In the genomic region with DNA sequence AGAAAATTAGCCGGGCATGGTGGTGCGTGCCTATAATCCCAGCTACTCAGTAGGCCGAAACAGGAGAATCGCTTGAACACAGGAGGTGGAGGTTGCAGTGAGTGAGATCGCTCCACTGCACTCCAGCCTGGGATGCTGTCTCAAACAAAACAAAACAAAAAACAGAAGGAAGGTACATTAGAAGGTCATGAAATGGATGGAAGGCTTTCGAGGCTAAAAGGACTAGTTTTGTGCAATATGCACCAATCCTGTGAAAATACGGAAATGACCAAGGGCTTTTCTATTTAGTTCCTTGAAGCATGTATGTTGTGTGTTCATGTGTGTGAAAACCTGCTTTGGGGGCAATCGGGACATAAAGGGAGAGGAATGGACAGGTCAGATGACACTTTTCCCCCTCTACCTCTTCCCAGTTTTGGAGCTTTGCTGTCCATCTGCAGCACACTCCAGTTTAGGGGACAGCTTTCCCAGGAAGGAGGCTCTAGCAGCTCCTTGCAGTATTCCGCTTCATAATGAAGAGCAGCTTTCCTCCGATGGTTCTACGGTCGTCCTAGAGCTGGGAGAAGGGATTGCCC, we compare ENCODE assay signal across 20 cellular contexts. TPM values are rescaled to one million over a fixed set of nuclear protein-coding genes. Genes with fewer than 3 reads are reported as not detected.
"Had no signal": no experiment of that assay in that cellular context is flagged by ENCODE, and none has a peak within 500 bp of the region (broad histone marks: within the 10 kb centered on the region; RNA-seq: fewer than 3 reads in every experiment).

No MANE protein-coding gene starts in this region.

- DNase-seq: effector CD4-positive, alpha-beta T cell; foreskin fibroblast; immature natural killer cell; left lung; mesenchymal stem cell; naive B cell; posterior cingulate gyrus; sigmoid colon; stimulated activated CD4-positive, alpha-beta T cell treated with anti-CD3 and anti-CD28 coated beads, Interleukin-12 subunit alpha, Interleukin-12 subunit beta, amount 100 ng/mL, for 4 hours; stimulated activated CD4-positive, alpha-beta T cell treated with anti-CD3 and anti-CD28 coated beads, Interleukin-2, amount 100 ng/mL, for 48 hours; stimulated activated naive CD4-positive, alpha-beta T cell treated with Interleukin-2 at 50 U/mL for 16 hours; trophoblast cell had no signal

- H3K9me3 Mint-ChIP-seq: immature natural killer cell, naive B cell, nephron had no signal

- H3K4me3 Mint-ChIP-seq: immature natural killer cell, naive B cell, nephron had no signal

- H3K9me3 ChIP-seq: esophagus muscularis mucosa, gastroesophageal sphincter, left lung, neutrophil, sigmoid colon had no signal

- H3K4me3 ChIP-seq: coronary artery, esophagus muscularis mucosa, gastroesophageal sphincter, left lung, lung, sigmoid colon, skin epidermis had no signal

- H3K27ac ChIP-seq: esophagus muscularis mucosa, gastroesophageal sphincter, left lung, neutrophil, sigmoid colon, skin epidermis had no signal

- H3K27ac Mint-ChIP-seq: immature natural killer cell, naive B cell, nephron had no signal

- H3K36me3 Mint-ChIP-seq: naive B cell had no signal

- H3K36me3 ChIP-seq: neutrophil, sigmoid colon had no signal

- ATAC-seq: gastroesophageal sphincter, left lung had no signal

- H3K27me3 ChIP-seq: esophagus muscularis mucosa, gastroesophageal sphincter, left lung, sigmoid colon had no signal

- FAIRE-seq: keratinocyte had no signal

RNA-seq across cellular contexts. Expression of a gene that starts 15.0 kb away (rescaled TPM):
- polyA plus RNA-seq: immature natural killer cell had no signal
